22 cellular contexts compared by ENCODE assay signal in the genomic region with DNA sequence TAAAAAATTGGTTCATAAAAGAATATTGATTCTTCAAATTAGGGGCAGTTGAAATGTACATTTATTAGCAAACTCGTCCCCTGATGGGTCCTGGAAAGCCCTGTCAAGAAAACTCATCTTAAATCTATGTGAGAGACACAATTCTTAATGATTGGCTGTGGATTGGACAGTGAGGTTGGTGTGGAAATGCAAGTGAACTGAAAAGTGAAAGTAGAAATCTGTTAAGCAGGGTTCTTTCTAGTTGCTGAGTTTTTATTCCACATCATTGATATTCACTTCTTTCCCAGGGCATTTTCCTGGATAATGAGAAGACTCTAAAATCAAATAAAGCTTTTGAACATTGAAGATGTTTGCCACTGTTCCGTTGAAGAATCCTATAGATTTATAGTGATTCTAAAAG.
"Had no signal": no experiment of that assay in that cellular context is flagged by ENCODE, and none has a peak within 500 bp of the region (broad histone marks: within the 10 kb centered on the region; RNA-seq: fewer than 3 reads in every experiment).

No MANE protein-coding gene starts in this region.

- H3K4me3 ChIP-seq: colonic mucosa, gastroesophageal sphincter, lung, pancreas, tibial nerve had no signal

- H3K27ac ChIP-seq: colonic mucosa, gastroesophageal sphincter, neutrophil, pancreas, tibial nerve had no signal

- DNase-seq: activated CD4-positive, alpha-beta memory T cell treated with anti-CD3 and anti-CD28 coated beads, Interleukin-2, amount 10 ng/mL, durations not matched to agents 7 days and 5 days; activated CD4-positive, alpha-beta T cell treated with anti-CD3 and anti-CD28 coated beads for 36 hours; activated naive CD4-positive, alpha-beta T cell; activated T-cell treated with anti-CD3 and anti-CD28 coated beads, Interleukin-2, amount 50 U/mL, for 1 hour; central memory CD4-positive, alpha-beta T cell; colonic mucosa; erythroblast; left colon; pancreas; stimulated activated CD4-positive, alpha-beta T cell treated with anti-CD3 and anti-CD28 coated beads, Interleukin-2, amount 100 ng/mL, for 24 hours; stimulated activated naive CD4-positive, alpha-beta T cell treated with Interleukin-2 at 50 U/mL for 16 hours; substantia nigra; T-helper 2 cell had no signal

- H3K27me3 Mint-ChIP-seq: brain had no signal

- H3K36me3 Mint-ChIP-seq: brain; mesothelial cell of epicardium; natural killer cell treated with Interleukin-12 subunit alpha and Interleukin-12 subunit beta and Interleukin-15 and Interleukin-18, amount 100 ng/mL, for 72 hours; WTC11 had no signal

- H3K9me3 Mint-ChIP-seq: activated CD4-positive, alpha-beta memory T cell treated with anti-CD3 and anti-CD28 coated beads, Interleukin-2, amount 10 ng/mL, durations not matched to agents 7 days and 5 days; activated T-helper 17 cell treated with anti-CD3 and anti-CD28 coated beads, Interleukin-2, amount 50 U/mL, for 72 hours; brain; mesothelial cell of epicardium; natural killer cell treated with Interleukin-12 subunit alpha and Interleukin-12 subunit beta and Interleukin-15 and Interleukin-18, amount 100 ng/mL, for 72 hours; WTC11 had no signal

- H3K27ac Mint-ChIP-seq: activated CD4-positive, alpha-beta memory T cell treated with anti-CD3 and anti-CD28 coated beads, Interleukin-2, amount 10 ng/mL, durations not matched to agents 7 days and 5 days; activated CD4-positive, alpha-beta T cell treated with anti-CD3 and anti-CD28 coated beads for 36 hours; activated T-helper 17 cell treated with anti-CD3 and anti-CD28 coated beads, Interleukin-2, amount 50 U/mL, for 72 hours; brain; mesothelial cell of epicardium; natural killer cell treated with Interleukin-12 subunit alpha and Interleukin-12 subunit beta and Interleukin-15 and Interleukin-18, amount 100 ng/mL, for 72 hours; WTC11 had no signal

- H3K4me1 ChIP-seq: colonic mucosa had no signal

- H3K9me3 ChIP-seq: colonic mucosa, gastroesophageal sphincter, neutrophil, pancreas, tibial nerve had no signal

- H3K27me3 ChIP-seq: colonic mucosa, gastroesophageal sphincter, pancreas, tibial nerve had no signal

- H3K36me3 ChIP-seq: colonic mucosa, gastroesophageal sphincter, neutrophil, pancreas, tibial nerve had no signal

- H3K4me3 Mint-ChIP-seq: activated CD4-positive, alpha-beta memory T cell treated with anti-CD3 and anti-CD28 coated beads, Interleukin-2, amount 10 ng/mL, durations not matched to agents 7 days and 5 days; activated CD4-positive, alpha-beta T cell treated with anti-CD3 and anti-CD28 coated beads for 36 hours; activated T-helper 17 cell treated with anti-CD3 and anti-CD28 coated beads, Interleukin-2, amount 50 U/mL, for 72 hours; mesothelial cell of epicardium; natural killer cell treated with Interleukin-12 subunit alpha and Interleukin-12 subunit beta and Interleukin-15 and Interleukin-18, amount 100 ng/mL, for 72 hours; WTC11 had no signal
